In genomic region chr12:127670294-127670693, GRCh38 we compare ENCODE assay signal across 23 cellular contexts.
DNase-seq lines count a peak whose midpoint lies in the region; ATAC-seq, FAIRE-seq and TF ChIP-seq lines count a peak whose summit lies in the region.
"Had no signal": no experiment of that assay in that cellular context is flagged by ENCODE, and none has a peak within 500 bp of the region (broad histone marks: within the 10 kb centered on the region; RNA-seq: fewer than 3 reads in every experiment).

No MANE protein-coding gene starts in this region.

- no peak overlapping the region for H2AFZ ChIP-seq in HepG2 (ENCODE audit: low read length)

- H3K79me2 ChIP-seq in HepG2 (ENCODE audit: insufficient read depth, low read length), result no peaks in the 10 kb centered on the region

- BruUV-seq in HepG2 (replicated peaks; lab: Mats Ljungman, UMichigan), result no TSS peak

- DNase-seq in HepG2 (ENCODE audit: low spot score) (no peak), right lobe of liver (no peak), endodermal cell (peak; percentile 41), islet precursor cell (peak; percentile 46), NCI-H1417 treated with DMSO at 0.1 percent for 48 hours (lab: John Stamatoyannopoulos, UW) (no peak), RKO (ENCODE audit: low spot score) (no peak)
- DNase-seq: AML-193; Caco-2; Calu3; CD4-positive, alpha-beta T cell; CD8-positive, alpha-beta T cell; DMS79 treated with DMSO at 0.1 percent for 48 hours; GF-D8 had no signal

- H3K4me2 ChIP-seq in HepG2 (ENCODE audit: low read depth, low read length), result no peak overlapping the region
- H3K4me2 ChIP-seq: A549; BLaER1 treated with 17β-estradiol and CSF1 and Interleukin-3, amounts not matched to agents 10 nM and 100 nM had no signal

- H3K4me1 ChIP-seq in HepG2 (ENCODE audit: insufficient read depth, low read length) (no peaks in the 10 kb centered on the region), right lobe of liver (no peaks in the 10 kb centered on the region), endodermal cell (ENCODE audit: control insufficient read depth, insufficient read depth, low read length) (no peaks in the 10 kb centered on the region)
- H3K4me1 ChIP-seq: A549; BLaER1 treated with 17β-estradiol and CSF1 and Interleukin-3, amounts not matched to agents 10 nM and 100 nM; Caco-2 had no signal

- H3K27ac Mint-ChIP-seq in endodermal cell, result no peak overlapping the region
- H3K27ac Mint-ChIP-seq: B cell; CD4-positive, alpha-beta T cell; CD8-positive, alpha-beta T cell had no signal

- H3K4me3 ChIP-seq in HepG2 (replicated peaks in 1 of 3; ENCODE audit: insufficient read depth in 1 of 3, low read depth in 2 of 3, low read length in 3 of 3) (no peak overlapping the region), right lobe of liver (no peak overlapping the region), endodermal cell (ENCODE audit: low read length) (no peak overlapping the region)
- H3K4me3 ChIP-seq: A549; BLaER1 treated with 17β-estradiol and CSF1 and Interleukin-3, amounts not matched to agents 10 nM and 100 nM had no signal

- no peak for ATAC-seq in HepG2
- no peak for ATAC-seq in right lobe of liver
- no peak for ATAC-seq in GM21619 (IDR thresholded peaks at IDR 0.05; ENCODE audit: unreplicated experiment)
- ATAC-seq: A549; CD8-positive, alpha-beta T cell had no signal

- no peak for TF ChIP-seq CTCF in HepG2 (CRISPR knock-in tag; IDR thresholded peaks at IDR 0.05)
- TF ChIP-seq CTCF in right lobe of liver (IDR thresholded peaks at IDR 0.05), result no peak
- TF ChIP-seq CTCF in endodermal cell (conservative IDR thresholded peaks at IDR 0.05), result no peak

- H3K4me3 Mint-ChIP-seq in endodermal cell, result no peak overlapping the region
- H3K4me3 Mint-ChIP-seq: B cell; CD4-positive, alpha-beta T cell; CD8-positive, alpha-beta T cell had no signal

- H3K9me3 ChIP-seq in HepG2 (ENCODE audit: low read length), result no peaks in the 10 kb centered on the region
- H3K9me3 ChIP-seq in right lobe of liver, result no peaks in the 10 kb centered on the region
- no peaks in the 10 kb centered on the region for H3K9me3 ChIP-seq in endodermal cell (ENCODE audit: control insufficient read depth, low read length)
- H3K9me3 ChIP-seq: A549, Caco-2 had no signal

- H3K9ac ChIP-seq in HepG2 (ENCODE audit: insufficient read depth, low read depth, low read length), result no peak overlapping the region
- H3K9ac ChIP-seq in endodermal cell (ENCODE audit: extremely low read depth, low read length, poor library complexity, severe bottlenecking), result no peak overlapping the region
- H3K9ac ChIP-seq: BLaER1 treated with 17β-estradiol and CSF1 and Interleukin-3, amounts not matched to agents 10 nM and 100 nM had no signal

- WGBS in HepG2 (ENCODE audit: low lambda C conversion rate), result 6% methylated on average over 5 of the region's 5 CpGs
- 82% methylated on average over 2 of the region's 5 CpGs for WGBS in right lobe of liver (ENCODE audit: insufficient coverage, low coverage, low lambda C conversion rate, missing lambda C conversion rate)
- WGBS in endodermal cell (ENCODE audit: insufficient coverage in 1 of 2, insufficient read length in 1 of 2), 2 experiments, result 94 to 95% methylated on average over 3 to 5 of the region's 5 CpGs

- H3K9me3 Mint-ChIP-seq in endodermal cell, result peaks cover 5% of the 10 kb centered on the region
- H3K9me3 Mint-ChIP-seq: CD4-positive, alpha-beta T cell; CD8-positive, alpha-beta T cell had no signal

- no peak for TF ChIP-seq POLR2A in HepG2 (IDR thresholded peaks at IDR 0.05; ENCODE audit: insufficient read depth in 1 of 2, low read depth in 2 of 2, low read length in 2 of 2)
- no peak for TF ChIP-seq POLR2A in right lobe of liver (IDR thresholded peaks at IDR 0.05)

- TF ChIP-seq RAD21 in HepG2 (CRISPR knock-in tag; IDR thresholded peaks at IDR 0.05), result no peak

- no peaks in the 10 kb centered on the region for H3K36me3 ChIP-seq in HepG2 (replicated peaks in 1 of 2; ENCODE audit: control insufficient read depth in 1 of 2, insufficient read depth in 2 of 2, low read length in 2 of 2)
- no peaks in the 10 kb centered on the region for H3K36me3 ChIP-seq in right lobe of liver
- H3K36me3 ChIP-seq in endodermal cell (ENCODE audit: control insufficient read depth, insufficient read depth, low read length), result no peaks in the 10 kb centered on the region
- H3K36me3 ChIP-seq: BLaER1 treated with 17β-estradiol and CSF1 and Interleukin-3, amounts not matched to agents 10 nM and 100 nM had no signal

- no peaks in the 10 kb centered on the region for H4K20me1 ChIP-seq in HepG2 (ENCODE audit: insufficient read depth, low read length)
- H4K20me1 ChIP-seq: BLaER1 treated with 17β-estradiol and CSF1 and Interleukin-3, amounts not matched to agents 10 nM and 100 nM had no signal

- POLR2A ChIA-PET in HepG2 (lab: Yijun Ruan, JAX), result no interaction called here

- TF ChIP-seq EP300 in HepG2 (IDR thresholded peaks at IDR 0.05; ENCODE audit: low read depth in 2 of 2, low read length in 2 of 2) (no peak), HepG2 (CRISPR knock-in tag; IDR thresholded peaks at IDR 0.05; ENCODE audit: borderline replicate concordance) (no peak)

- in situ Hi-C loops in HepG2 (cut with HindIII; ENCODE audit: extremely low pct_ligation_motif_present, low pct_unique_long_range_greater_than_20kb), result no loop called here

- no peak overlapping the region for H3K27ac ChIP-seq in HepG2 (ENCODE audit: extremely low read length, insufficient read depth, low read length)
- H3K27ac ChIP-seq in right lobe of liver, result no peak overlapping the region
- no peak overlapping the region for H3K27ac ChIP-seq in endodermal cell (ENCODE audit: low read depth, low read length)
- H3K27ac ChIP-seq: 22Rv1; A549; BLaER1 treated with 17β-estradiol and CSF1 and Interleukin-3, amounts not matched to agents 10 nM and 100 nM; C4-2B had no signal

- H3K27me3 ChIP-seq in HepG2 (ENCODE audit: control insufficient read depth in 1 of 2, insufficient read depth in 2 of 2, low read length in 2 of 2), result no peaks in the 10 kb centered on the region
- H3K27me3 ChIP-seq in right lobe of liver, result no peaks in the 10 kb centered on the region
- no peaks in the 10 kb centered on the region for H3K27me3 ChIP-seq in endodermal cell (ENCODE audit: control insufficient read depth, insufficient read depth, low read length, poor library complexity, severe bottlenecking)
- H3K27me3 ChIP-seq: BLaER1 treated with 17β-estradiol and CSF1 and Interleukin-3, amounts not matched to agents 10 nM and 100 nM had no signal

- FAIRE-seq in HepG2 (lab: Jason Lieb, UNC), result no peak
- FAIRE-seq: A549, D721Med, G401.6, GM12891, GM19239 had no signal

- peaks cover 4% of the 10 kb centered on the region for H3K27me3 Mint-ChIP-seq in endodermal cell (ENCODE audit: insufficient read depth)
- H3K27me3 Mint-ChIP-seq: B cell; CD4-positive, alpha-beta T cell had no signal

- intact Hi-C loops in HepG2 (cut with micrococcal nuclease; ENCODE audit: unreplicated experiment) (no loop called here), right lobe of liver (cut with DNase I) (no loop called here)

- H3K4me1 Mint-ChIP-seq in endodermal cell, result peaks cover 13% of the 10 kb centered on the region
- H3K4me1 Mint-ChIP-seq: B cell had no signal

- no peaks in the 10 kb centered on the region for H3K36me3 Mint-ChIP-seq in endodermal cell (ENCODE audit: low read depth)
- H3K36me3 Mint-ChIP-seq: CD8-positive, alpha-beta T cell had no signal

- CTCF ChIA-PET in HepG2 (lab: Yijun Ruan, JAX; ENCODE audit: low intra/inter-chr PET ratio, low total read pairs), result no interaction called here

TF ChIP-seq in HepG2, 621 proteins besides CTCF, POLR2A, EP300 and RAD21:
- TF ChIP-seq CREB1 (IDR thresholded peaks at IDR 0.05) (peak; percentile 56), CREB1 (CRISPR knock-in tag; IDR thresholded peaks at IDR 0.05) (no peak), ZNF337 (CRISPR knock-in tag; IDR thresholded peaks at IDR 0.05; ENCODE audit: borderline replicate concordance, low read depth) (no peak), ZNF839 (CRISPR knock-in tag; IDR thresholded peaks at IDR 0.05; ENCODE audit: borderline replicate concordance) (no peak), ZGPAT (CRISPR knock-in tag; IDR thresholded peaks at IDR 0.05) (no peak), TFAP4 (IDR thresholded peaks at IDR 0.05; ENCODE audit: borderline replicate concordance, low read depth) (no peak)

Comparison
In these comparisons a context has a peak if more than half of its experiments do, and no peak if none do; other contexts are left out.
1. DNase-seq: peak in endodermal cell (single experiment) and islet precursor cell (single experiment); none in HepG2 (single experiment), right lobe of liver (0 of 3), NCI-H1417 treated with DMSO at 0.1 percent for 48 hours (single experiment) and RKO (single experiment).